11 cellular contexts compared by ENCODE assay signal in genomic region chr1:159889202-159889601, GRCh38. TPM values are rescaled to one million over a fixed set of nuclear protein-coding genes. Genes with fewer than 3 reads are reported as not detected.
A peak's percentile ranks its signal among the peaks of the same experiment; 100 is the strongest.
DNase-seq lines count a peak whose midpoint lies in the region; ATAC-seq and TF ChIP-seq lines count a peak whose summit lies in the region.
"Had no signal": no experiment of that assay in that cellular context is flagged by ENCODE, and none has a peak within 500 bp of the region (broad histone marks: within the 10 kb centered on the region; RNA-seq: fewer than 3 reads in every experiment).

No MANE protein-coding gene starts in this region.

- DNase-seq in gastrocnemius medialis (no peak), tibial nerve (ENCODE audit: low spot score in 2 of 2) (no peak), COLO668 (lab: John Stamatoyannopoulos, UW; ENCODE audit: unreplicated experiment) (no peak)
- DNase-seq: activated CD4-positive, alpha-beta T cell treated with anti-CD3 and anti-CD28 coated beads for 48 hours; NCI-H1048; T-cell had no signal

- no peaks in the 10 kb centered on the region for H3K9me3 Mint-ChIP-seq in activated T-helper 17 cell treated with anti-CD3 and anti-CD28 coated beads, Interleukin-2, amount 50 U/mL, for 72 hours
- H3K9me3 Mint-ChIP-seq: neural progenitor cell, T-cell had no signal

- H4K20me1 ChIP-seq in DOHH2 (ENCODE audit: control insufficient read depth, insufficient read depth, low read depth, low read length): no peaks in the 10 kb centered on the region

- H3K27me3 Mint-ChIP-seq in activated T-helper 17 cell treated with anti-CD3 and anti-CD28 coated beads, Interleukin-2, amount 50 U/mL, for 72 hours: no peaks in the 10 kb centered on the region
- H3K27me3 Mint-ChIP-seq: T-cell had no signal

- H3K4me1 Mint-ChIP-seq in activated T-helper 17 cell treated with anti-CD3 and anti-CD28 coated beads, Interleukin-2, amount 50 U/mL, for 72 hours: peaks cover 6% of the 10 kb centered on the region

- 92 to 97% methylated on average over 4 of the region's 4 CpGs for WGBS in tibial nerve, 2 donors

- TF ChIP-seq EP300 in tibial nerve (IDR thresholded peaks at IDR 0.05): no peak

- H3K4me1 ChIP-seq in DOHH2 (ENCODE audit: control insufficient read depth, low read length) (peaks cover 25% of the 10 kb centered on the region), gastrocnemius medialis (peaks cover 3 to 13% of the 10 kb centered on the region in 2 donors), tibial nerve (peaks cover 0 to 25% (median 12%) of the 10 kb centered on the region in 4 donors)
- H3K4me1 ChIP-seq: neural progenitor cell had no signal

- in situ Hi-C loops in gastrocnemius medialis (cut with MboI; ENCODE audit: low sequenced_read_pairs in 4 of 4): no loop called here

- peak; percentile 33 for ATAC-seq in HG03175 (IDR thresholded peaks at IDR 0.05; ENCODE audit: unreplicated experiment)
- ATAC-seq in activated T-helper 17 cell treated with anti-CD3 and anti-CD28 coated beads, Interleukin-2, amount 50 U/mL, for 72 hours (replicated peaks): no peak
- ATAC-seq in gastrocnemius medialis: no peak
- no peak for ATAC-seq in HG03378 (IDR thresholded peaks at IDR 0.05; ENCODE audit: unreplicated experiment)
- ATAC-seq: T-cell had no signal

- intact Hi-C loops in gastrocnemius medialis (cut with DNase I; ENCODE audit: low total_unique reads): no loop called here

- peak overlapping the region; percentile 3 for H3K27ac Mint-ChIP-seq in activated T-helper 17 cell treated with anti-CD3 and anti-CD28 coated beads, Interleukin-2, amount 50 U/mL, for 72 hours
- H3K27ac Mint-ChIP-seq: neural progenitor cell, T-cell had no signal

- H3K9me2 ChIP-seq in DOHH2 (replicated peaks; ENCODE audit: control insufficient read depth, low read length): no peaks in the 10 kb centered on the region

- H3K4me3 Mint-ChIP-seq in activated T-helper 17 cell treated with anti-CD3 and anti-CD28 coated beads, Interleukin-2, amount 50 U/mL, for 72 hours: no peak overlapping the region
- H3K4me3 Mint-ChIP-seq: neural progenitor cell, T-cell had no signal

- H3K36me3 Mint-ChIP-seq in activated T-helper 17 cell treated with anti-CD3 and anti-CD28 coated beads, Interleukin-2, amount 50 U/mL, for 72 hours (ENCODE audit: low read depth): no peaks in the 10 kb centered on the region
- H3K36me3 Mint-ChIP-seq: neural progenitor cell, T-cell had no signal

- no peaks in the 10 kb centered on the region for H3K27me3 ChIP-seq in DOHH2 (ENCODE audit: control insufficient read depth, low read length)
- no peaks in the 10 kb centered on the region for H3K27me3 ChIP-seq in gastrocnemius medialis
- no peaks in the 10 kb centered on the region for H3K27me3 ChIP-seq in tibial nerve
- H3K27me3 ChIP-seq: neural progenitor cell had no signal

- TF ChIP-seq POLR2A in gastrocnemius medialis (IDR thresholded peaks at IDR 0.05) (no peak), tibial nerve (IDR thresholded peaks at IDR 0.05) (no peak)

- TF ChIP-seq CTCF in DOHH2 (IDR thresholded peaks at IDR 0.05; ENCODE audit: low read depth, low read length, poor library complexity, severe bottlenecking) (no peak), gastrocnemius medialis (IDR thresholded peaks at IDR 0.05 in 4 of 5, conservative IDR thresholded peaks at IDR 0.05 in 1 of 5) (no peak), tibial nerve (IDR thresholded peaks at IDR 0.05) (no peak)

- H3K36me3 ChIP-seq in DOHH2 (ENCODE audit: control insufficient read depth, low read length): no peaks in the 10 kb centered on the region
- no peaks in the 10 kb centered on the region for H3K36me3 ChIP-seq in gastrocnemius medialis
- peaks cover 0 to 3% (median 0%) of the 10 kb centered on the region in 3 donors for H3K36me3 ChIP-seq in tibial nerve
- H3K36me3 ChIP-seq: neural progenitor cell had no signal

- H3K4me3 ChIP-seq in DOHH2 (ENCODE audit: low read length) (peak overlapping the region; percentile 25), gastrocnemius medialis (no peak overlapping the region), tibial nerve (no peak overlapping the region)
- H3K4me3 ChIP-seq: neural progenitor cell had no signal

- H3K9me3 ChIP-seq in DOHH2 (ENCODE audit: control insufficient read depth, insufficient read depth, low read length): no peaks in the 10 kb centered on the region
- H3K9me3 ChIP-seq in gastrocnemius medialis: no peaks in the 10 kb centered on the region
- H3K9me3 ChIP-seq in tibial nerve: no peaks in the 10 kb centered on the region

- H3K79me2 ChIP-seq in DOHH2 (ENCODE audit: control insufficient read depth, low read length): no peaks in the 10 kb centered on the region

- H3K4me2 ChIP-seq in DOHH2 (ENCODE audit: low read length): peak overlapping the region; percentile 46
- H3K4me2 ChIP-seq: neural progenitor cell had no signal

- H3K27ac ChIP-seq in DOHH2 (ENCODE audit: low read depth, low read length): no peak overlapping the region
- H3K27ac ChIP-seq in gastrocnemius medialis: peak overlapping the region; percentile 58 to 71 (median 66)
- H3K27ac ChIP-seq in tibial nerve: peak overlapping the region in 2 of 4 donors; percentile 7 to 38
- H3K27ac ChIP-seq: neural progenitor cell had no signal

- no peaks in the 10 kb centered on the region for H3F3A ChIP-seq in DOHH2 (ENCODE audit: control insufficient read depth, insufficient read depth)

RNA-seq across cellular contexts. Expression of gene CFAP45, which starts 10.8 kb away (rescaled TPM):
- total RNA-seq in activated T-helper 17 cell treated with anti-CD3 and anti-CD28 coated beads, Interleukin-2, amount 50 U/mL, for 72 hours: 1 to 10 TPM in 1 of 2 donors, under 1 TPM in 1; 0.78 to 3.6 TPM
- total RNA-seq in gastrocnemius medialis (not detected), tibial nerve (under 1 TPM in 3 of 4 donors, not detected in 1; 0.39 to 0.66 (median 0.63) TPM)

RNA-seq across cellular contexts. Expression of gene VSIG8, which starts 26.7 kb away (rescaled TPM):
- total RNA-seq in activated T-helper 17 cell treated with anti-CD3 and anti-CD28 coated beads, Interleukin-2, amount 50 U/mL, for 72 hours: under 1 TPM in 1 of 2 donors, not detected in 1; 0.26 TPM
- not detected for total RNA-seq in gastrocnemius medialis
- under 1 TPM in 1 of 4 donors, not detected in 3; 0.20 TPM for total RNA-seq in tibial nerve
- total RNA-seq: T-cell had no signal

RNA-seq across cellular contexts. Expression of gene TAGLN2, which starts 36.1 kb away (rescaled TPM):
- 100 to 1,000 TPM; 457 to 593 TPM for total RNA-seq in activated T-helper 17 cell treated with anti-CD3 and anti-CD28 coated beads, Interleukin-2, amount 50 U/mL, for 72 hours
- total RNA-seq in gastrocnemius medialis: 10 to 100 TPM; 28.8 to 48.2 (median 37.5) TPM
- 100 to 1,000 TPM; 149 to 205 (median 168) TPM for total RNA-seq in tibial nerve

RNA-seq across cellular contexts. Expression of gene IGSF9, which starts 56.2 kb away (rescaled TPM):
- not detected for total RNA-seq in activated T-helper 17 cell treated with anti-CD3 and anti-CD28 coated beads, Interleukin-2, amount 50 U/mL, for 72 hours
- under 1 TPM in 2 of 4 donors, not detected in 2; 0.10 to 0.11 TPM for total RNA-seq in gastrocnemius medialis
- total RNA-seq in tibial nerve: under 1 TPM in 2 of 4 donors, not detected in 2; 0.20 to 0.63 TPM
